1 cellular context compared by ENCODE assay signal in the genomic region with DNA sequence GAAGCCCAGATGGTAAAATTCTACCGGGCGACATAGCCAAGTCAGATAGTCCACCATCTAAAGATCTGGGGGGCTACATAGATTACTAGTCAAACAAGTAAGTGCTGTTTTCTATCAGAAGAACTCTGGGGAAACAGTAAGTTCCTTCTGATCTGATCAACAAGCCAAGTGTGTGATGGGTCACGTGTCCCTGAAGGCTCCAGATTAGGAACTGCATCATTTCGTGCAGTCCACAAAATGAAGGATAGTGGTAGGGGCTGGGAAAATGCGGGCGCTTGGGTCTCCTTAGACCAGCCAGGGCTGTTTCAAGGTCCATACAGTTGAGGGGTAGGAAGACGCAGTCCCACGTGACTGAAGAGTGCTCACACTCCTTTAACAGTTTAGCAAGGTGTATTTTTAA.
TF ChIP-seq lines count a peak whose summit lies in the region.

No MANE protein-coding gene starts in this region.

TF ChIP-seq in neural cell, 6 proteins besides CTCF, POLR2A, EP300 and RAD21 (continued from another document):
- TF ChIP-seq, protein P1, sequence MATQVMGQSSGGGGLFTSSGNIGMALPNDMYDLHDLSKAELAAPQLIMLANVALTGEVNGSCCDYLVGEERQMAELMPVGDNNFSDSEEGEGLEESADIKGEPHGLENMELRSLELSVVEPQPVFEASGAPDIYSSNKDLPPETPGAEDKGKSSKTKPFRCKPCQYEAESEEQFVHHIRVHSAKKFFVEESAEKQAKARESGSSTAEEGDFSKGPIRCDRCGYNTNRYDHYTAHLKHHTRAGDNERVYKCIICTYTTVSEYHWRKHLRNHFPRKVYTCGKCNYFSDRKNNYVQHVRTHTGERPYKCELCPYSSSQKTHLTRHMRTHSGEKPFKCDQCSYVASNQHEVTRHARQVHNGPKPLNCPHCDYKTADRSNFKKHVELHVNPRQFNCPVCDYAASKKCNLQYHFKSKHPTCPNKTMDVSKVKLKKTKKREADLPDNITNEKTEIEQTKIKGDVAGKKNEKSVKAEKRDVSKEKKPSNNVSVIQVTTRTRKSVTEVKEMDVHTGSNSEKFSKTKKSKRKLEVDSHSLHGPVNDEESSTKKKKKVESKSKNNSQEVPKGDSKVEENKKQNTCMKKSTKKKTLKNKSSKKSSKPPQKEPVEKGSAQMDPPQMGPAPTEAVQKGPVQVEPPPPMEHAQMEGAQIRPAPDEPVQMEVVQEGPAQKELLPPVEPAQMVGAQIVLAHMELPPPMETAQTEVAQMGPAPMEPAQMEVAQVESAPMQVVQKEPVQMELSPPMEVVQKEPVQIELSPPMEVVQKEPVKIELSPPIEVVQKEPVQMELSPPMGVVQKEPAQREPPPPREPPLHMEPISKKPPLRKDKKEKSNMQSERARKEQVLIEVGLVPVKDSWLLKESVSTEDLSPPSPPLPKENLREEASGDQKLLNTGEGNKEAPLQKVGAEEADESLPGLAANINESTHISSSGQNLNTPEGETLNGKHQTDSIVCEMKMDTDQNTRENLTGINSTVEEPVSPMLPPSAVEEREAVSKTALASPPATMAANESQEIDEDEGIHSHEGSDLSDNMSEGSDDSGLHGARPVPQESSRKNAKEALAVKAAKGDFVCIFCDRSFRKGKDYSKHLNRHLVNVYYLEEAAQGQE (IDR thresholded peaks at IDR 0.05; ENCODE audit: borderline replicate concordance): no peak
- no peak for TF ChIP-seq EZH2 (IDR thresholded peaks at IDR 0.05; ENCODE audit: borderline replicate concordance, insufficient read depth, low read length, poor library complexity, severe bottlenecking)
- no peak for TF ChIP-seq SMC3 (conservative IDR thresholded peaks at IDR 0.05; ENCODE audit: poor library complexity)
- TF ChIP-seq TAF1 (IDR thresholded peaks at IDR 0.05; ENCODE audit: low read depth): no peak
- no peak for TF ChIP-seq POLR2AphosphoS5 (IDR thresholded peaks at IDR 0.05)
